In the genomic region with DNA sequence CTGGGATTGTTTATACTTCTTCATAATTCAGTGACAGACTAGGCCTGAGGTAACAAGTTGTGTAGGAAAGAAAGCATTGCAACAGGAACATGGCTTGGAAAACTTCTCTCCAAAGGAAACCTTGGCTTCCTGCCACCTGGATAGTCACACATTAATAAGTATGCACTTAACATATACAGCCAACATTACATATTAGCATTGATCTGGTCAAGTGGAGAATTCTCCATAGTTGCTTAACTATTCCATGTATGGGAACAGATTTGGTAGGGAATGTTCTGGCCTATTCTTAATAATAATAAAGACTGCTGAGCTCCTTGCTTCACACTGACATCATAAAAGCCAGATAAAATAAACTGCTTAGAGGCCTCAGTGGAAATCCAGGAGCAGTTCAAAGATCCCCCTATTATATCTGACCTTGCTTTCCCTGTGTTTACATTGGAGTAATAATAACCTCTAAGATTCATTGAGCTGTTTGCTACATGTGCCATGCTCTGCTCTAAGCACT, we compare ENCODE assay signal across 11 cellular contexts. TPM values are rescaled to one million over a fixed set of nuclear protein-coding genes. Genes with fewer than 3 reads are reported as not detected.
DNase-seq lines count a peak whose midpoint lies in the region; ATAC-seq and TF ChIP-seq lines count a peak whose summit lies in the region.
"Had no signal": no experiment of that assay in that cellular context is flagged by ENCODE, and none has a peak within 500 bp of the region (broad histone marks: within the 10 kb centered on the region; RNA-seq: fewer than 3 reads in every experiment).

No MANE protein-coding gene starts in this region.

- H3K27me3 Mint-ChIP-seq in CD4-positive, alpha-beta T cell: peaks cover 77% of the 10 kb centered on the region

- POLR2A ChIA-PET in CD4-positive, alpha-beta T cell (lab: Charles Lee): interaction anchor here (1.0 to 5.8 kb wide), 2 partner anchors 22 to 26 kb away, joined by 3 to 38 read pairs; no protein-coding TSS in a partner anchor
- POLR2A ChIA-PET in SK-N-SH (lab: Yijun Ruan, JAX): interaction anchor here (0.8 kb wide), 1 partner anchor 22 kb away, joined by 3 read pairs; no protein-coding TSS in a partner anchor

- H3F3A ChIP-seq in SK-N-SH (replicated peaks; ENCODE audit: insufficient read depth): no peaks in the 10 kb centered on the region

- no peak for DNase-seq in CD4-positive, alpha-beta T cell
- peak; percentile 41 for DNase-seq in NCI-H510A (lab: John Stamatoyannopoulos, UW)
- no peak for DNase-seq in stimulated activated CD4-positive, alpha-beta T cell treated with anti-CD3 and anti-CD28 coated beads, Interleukin-1b, Interleukin-23, amount 100 ng/mL, for 48 hours
- no peak for DNase-seq in SK-N-SH
- DNase-seq in activated CD8-positive, alpha-beta memory T cell treated with anti-CD3 and anti-CD28 coated beads for 24 hours: no peak
- DNase-seq in NCI-H446 treated with DMSO at 0.1 percent for 48 hours (lab: John Stamatoyannopoulos, UW): no peak
- DNase-seq: AML-193, anterior cingulate cortex, upper lobe of right lung had no signal

- TF ChIP-seq RAD21 in SK-N-SH (IDR thresholded peaks at IDR 0.05; ENCODE audit: low read length): no peak

- no peak for TF ChIP-seq CTCF in CD4-positive, alpha-beta T cell (IDR thresholded peaks at IDR 0.05)
- TF ChIP-seq CTCF in parathyroid adenoma (IDR thresholded peaks at IDR 0.05): no peak
- TF ChIP-seq CTCF in SK-N-SH (IDR thresholded peaks at IDR 0.05): no peak

- no peak for TF ChIP-seq EP300 in SK-N-SH (IDR thresholded peaks at IDR 0.05; ENCODE audit: borderline replicate concordance in 1 of 2, low read depth in 1 of 2, low read length in 1 of 2)

- H3K36me3 ChIP-seq in esophagus (ENCODE audit: control insufficient read depth in 2 of 2, insufficient read depth in 2 of 2, low read length in 1 of 2) (no peaks in the 10 kb centered on the region), parathyroid adenoma (ENCODE audit: control insufficient read depth, insufficient read depth, low read length) (no peaks in the 10 kb centered on the region), SK-N-SH (replicated peaks in 1 of 2; ENCODE audit: control insufficient read depth in 1 of 2, insufficient read depth in 2 of 2, low read length in 1 of 2) (no peaks in the 10 kb centered on the region)
- H3K36me3 ChIP-seq: upper lobe of right lung had no signal

- H3K4me2 ChIP-seq in parathyroid adenoma (ENCODE audit: low read length): no peak overlapping the region
- no peak overlapping the region for H3K4me2 ChIP-seq in SK-N-SH

- peak overlapping the region; percentile 30 for H3K4me3 Mint-ChIP-seq in CD4-positive, alpha-beta T cell

- no peaks in the 10 kb centered on the region for H3K36me3 Mint-ChIP-seq in CD4-positive, alpha-beta T cell (ENCODE audit: low read depth)

- no peaks in the 10 kb centered on the region for H3K79me2 ChIP-seq in parathyroid adenoma
- no peaks in the 10 kb centered on the region for H3K79me2 ChIP-seq in SK-N-SH (ENCODE audit: insufficient read depth)

- peaks cover 55% of the 10 kb centered on the region for H3K4me1 Mint-ChIP-seq in CD4-positive, alpha-beta T cell (ENCODE audit: low read depth)

- no peak for ATAC-seq in CD4-positive, alpha-beta T cell (ENCODE audit: poor library complexity)
- ATAC-seq: upper lobe of right lung had no signal

- no peaks in the 10 kb centered on the region for H3K9me3 Mint-ChIP-seq in CD4-positive, alpha-beta T cell

- no peak overlapping the region for H3K4me3 ChIP-seq in esophagus (ENCODE audit: low read depth in 1 of 2, low read length in 2 of 2)
- no peak overlapping the region for H3K4me3 ChIP-seq in parathyroid adenoma (ENCODE audit: low read depth, low read length)
- no peak overlapping the region for H3K4me3 ChIP-seq in SK-N-SH (ENCODE audit: low read depth in 2 of 2, low read length in 1 of 2)
- H3K4me3 ChIP-seq: upper lobe of right lung had no signal

- H3K4me1 ChIP-seq in esophagus (ENCODE audit: control insufficient read depth in 2 of 2, insufficient read depth in 2 of 2, low read length in 1 of 2) (peaks cover 2 to 6% of the 10 kb centered on the region in 2 donors), parathyroid adenoma (peaks cover 2% of the 10 kb centered on the region), SK-N-SH (ENCODE audit: control insufficient read depth in 1 of 2, insufficient read depth in 2 of 2, low read depth in 1 of 2, low read length in 1 of 2) (peaks cover 4 to 11% of the 10 kb centered on the region in 2 experiments; a peak in 3 of 4 replicates)

- CTCF ChIA-PET in CD4-positive, alpha-beta T cell (lab: Charles Lee): interaction anchor here (0.8 to 1.3 kb wide), 2 partner anchors 23 to 24 kb away, joined by 3 read pairs; no protein-coding TSS in a partner anchor
- CTCF ChIA-PET in SK-N-SH (lab: Yijun Ruan, JAX): interaction anchor here (1.0 to 1.2 kb wide), 3 partner anchors 269 to 401 kb away, joined by 3 to 4 read pairs (median 3); no protein-coding TSS in a partner anchor

- intact Hi-C loops in CD4-positive, alpha-beta T cell (cut with DNase I, micrococcal nuclease): loop anchor here in 1 of 2 experiments (10.0 kb wide), 2 partner anchors 680 to 1730 kb away; partner anchors contain the start of gene ATG4C

- H2AFZ ChIP-seq in parathyroid adenoma: peak overlapping the region; percentile 42
- no peak overlapping the region for H2AFZ ChIP-seq in SK-N-SH (ENCODE audit: low read depth)

- peaks cover 78% of the 10 kb centered on the region for H3K27me3 ChIP-seq in CD4-positive, alpha-beta T cell (ENCODE audit: control insufficient read depth, insufficient read depth, low read length)
- no peaks in the 10 kb centered on the region for H3K27me3 ChIP-seq in esophagus (ENCODE audit: control insufficient read depth in 1 of 2, insufficient read depth in 2 of 2, low read length in 2 of 2)
- no peaks in the 10 kb centered on the region for H3K27me3 ChIP-seq in parathyroid adenoma (ENCODE audit: control insufficient read depth, insufficient read depth, low read length)
- no peaks in the 10 kb centered on the region for H3K27me3 ChIP-seq in SK-N-SH (ENCODE audit: insufficient read depth)
- H3K27me3 ChIP-seq: upper lobe of right lung had no signal

- no peak overlapping the region for H3K27ac Mint-ChIP-seq in CD4-positive, alpha-beta T cell

- H3K9me3 ChIP-seq in CD4-positive, alpha-beta T cell (ENCODE audit: control insufficient read depth, low read length): no peaks in the 10 kb centered on the region
- H3K9me3 ChIP-seq in esophagus (ENCODE audit: control insufficient read depth in 2 of 2, insufficient read depth in 1 of 2, low read depth in 1 of 2, low read length in 1 of 2) (no peaks in the 10 kb centered on the region), parathyroid adenoma (ENCODE audit: control insufficient read depth, low read length) (no peaks in the 10 kb centered on the region), SK-N-SH (no peaks in the 10 kb centered on the region)
- H3K9me3 ChIP-seq: upper lobe of right lung had no signal

- H3K9ac ChIP-seq in parathyroid adenoma: no peak overlapping the region
- no peak overlapping the region for H3K9ac ChIP-seq in SK-N-SH

- no peaks in the 10 kb centered on the region for H3K9me2 ChIP-seq in SK-N-SH

- H3K27ac ChIP-seq in CD4-positive, alpha-beta T cell (ENCODE audit: low read depth, low read length): no peak overlapping the region
- peak overlapping the region; percentile 61 to 72 for H3K27ac ChIP-seq in esophagus (ENCODE audit: low read depth in 2 of 2, low read length in 1 of 2)
- H3K27ac ChIP-seq in parathyroid adenoma: no peak overlapping the region
- H3K27ac ChIP-seq in SK-N-SH (ENCODE audit: low read depth in 2 of 2, low read length in 1 of 2): no peak overlapping the region
- H3K27ac ChIP-seq: upper lobe of right lung had no signal

- no peaks in the 10 kb centered on the region for H4K20me1 ChIP-seq in SK-N-SH (ENCODE audit: insufficient read depth)

TF ChIP-seq in SK-N-SH, 30 proteins besides CTCF, POLR2A, EP300 and RAD21:
- no peak for TF ChIP-seq RCOR1 (IDR thresholded peaks at IDR 0.05; ENCODE audit: low read length)
- no peak for TF ChIP-seq MXI1 (IDR thresholded peaks at IDR 0.05; ENCODE audit: low read depth, low read length)
- no peak for TF ChIP-seq FOXJ3 (CRISPR knock-in tag; IDR thresholded peaks at IDR 0.05)
- TF ChIP-seq TEAD4 (IDR thresholded peaks at IDR 0.05; ENCODE audit: borderline replicate concordance, insufficient read depth): no peak
- no peak for TF ChIP-seq NFIC (IDR thresholded peaks at IDR 0.05; ENCODE audit: borderline replicate concordance)
- TF ChIP-seq MEF2A (IDR thresholded peaks at IDR 0.05; ENCODE audit: borderline replicate concordance, low read depth): no peak
- no peak for TF ChIP-seq IRF3 (IDR thresholded peaks at IDR 0.05; ENCODE audit: low read depth, low read length)
- no peak for TF ChIP-seq ELF1 (IDR thresholded peaks at IDR 0.05)

RNA-seq across cellular contexts. Expression of gene NFIA, which starts 27.2 kb away (rescaled TPM):
- 1 to 10 TPM; 4.8 to 5.9 TPM for total RNA-seq in CD4-positive, alpha-beta T cell
- 10 to 100 TPM in 1 of 2 donors, 1 to 10 TPM in 1; 9.0 to 11.0 TPM for polyA plus RNA-seq in esophagus
- polyA plus RNA-seq in SK-N-SH (2012; rRNA removed): 3.3 and 4.1 TPM in 2 replicates
- 2.1 and 2.7 TPM in 2 replicates for polyA plus RNA-seq in SK-N-SH (2012; cell fraction: cytosol; rRNA removed)
- 1.6 and 3.1 TPM in 2 replicates for polyA plus RNA-seq in SK-N-SH (2012; cell fraction: nucleus; rRNA removed)

Comparison
In these comparisons a context has a peak if more than half of its experiments do, and no peak if none do; other contexts are left out.
1. H3K27ac ChIP-seq: peak in esophagus (2 of 2); none in CD4-positive, alpha-beta T cell (single experiment), parathyroid adenoma (single experiment) and SK-N-SH (0 of 2).